ENCODE assay signal across 20 cellular contexts in the genomic region with DNA sequence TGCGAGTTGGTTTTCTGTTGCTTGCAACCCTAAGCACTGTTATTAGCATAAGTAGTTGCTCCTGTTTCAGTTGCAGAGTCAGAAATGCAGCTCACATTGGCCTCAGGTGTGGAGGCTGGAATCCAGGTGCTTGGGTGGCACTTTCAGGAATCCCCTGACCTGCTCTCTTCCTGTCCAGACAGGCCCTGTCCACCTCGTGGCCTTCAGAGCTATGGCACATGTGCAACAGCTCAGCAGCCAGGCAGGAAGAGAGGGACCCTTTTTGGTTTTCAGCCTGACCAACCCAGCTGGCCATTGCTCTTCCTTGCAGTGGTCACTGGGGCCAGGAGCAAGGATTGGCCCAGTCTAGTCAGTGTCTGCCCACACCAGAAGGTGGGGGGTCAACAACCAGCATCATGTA. TPM values are rescaled to one million over a fixed set of nuclear protein-coding genes. Genes with fewer than 3 reads are reported as not detected.
DNase-seq lines count a peak whose midpoint lies in the region; ATAC-seq, FAIRE-seq and TF ChIP-seq lines count a peak whose summit lies in the region.
"Had no signal": no experiment of that assay in that cellular context is flagged by ENCODE, and none has a peak within 500 bp of the region (broad histone marks: within the 10 kb centered on the region; RNA-seq: fewer than 3 reads in every experiment).

No MANE protein-coding gene starts in this region.

- DNase-seq in MM.1S (peak; percentile 44), bronchial epithelial cell (ENCODE audit: low read depth) (peak; percentile 17), omental fat pad (ENCODE audit: low spot score) (no peak), HK-2 (ENCODE audit: unreplicated experiment) (no peak)
- DNase-seq: ACHN; BE2C; C1 segment of cervical spinal cord; CD4-positive, CD25-positive, alpha-beta regulatory T cell; CD8-positive, alpha-beta memory T cell; COR-L47; DMS 273 treated with DMSO at 0.1 percent for 48 hours; GDM1; KG1 had no signal

- no peaks in the 10 kb centered on the region for H3K9me2 ChIP-seq in MM.1S (replicated peaks; ENCODE audit: insufficient read depth, low read length)

- H3K36me3 ChIP-seq in KMS-11 (ENCODE audit: insufficient read depth) (no peaks in the 10 kb centered on the region), MM.1S (replicated peaks; ENCODE audit: insufficient read depth, low read length) (no peaks in the 10 kb centered on the region), bronchial epithelial cell (ENCODE audit: control insufficient read depth, insufficient read depth, low read length) (no peaks in the 10 kb centered on the region)
- H3K36me3 ChIP-seq: BE2C, HAP-1 had no signal

- no peaks in the 10 kb centered on the region for H3K9me3 ChIP-seq in MM.1S (replicated peaks; ENCODE audit: insufficient read depth, low read length)
- H3K9me3 ChIP-seq: BE2C, HAP-1 had no signal

- H3K27me3 ChIP-seq in KMS-11 (ENCODE audit: insufficient read depth, low read depth), result no peaks in the 10 kb centered on the region
- H3K27me3 ChIP-seq in MM.1S (replicated peaks; ENCODE audit: insufficient read depth, low read length), result no peaks in the 10 kb centered on the region
- no peaks in the 10 kb centered on the region for H3K27me3 ChIP-seq in bronchial epithelial cell (ENCODE audit: control insufficient read depth, insufficient read depth, low read length)

- H2AFZ ChIP-seq in KMS-11 (ENCODE audit: low read depth), result no peak overlapping the region
- no peak overlapping the region for H2AFZ ChIP-seq in MM.1S (ENCODE audit: low read length)

- H3K9ac ChIP-seq in KMS-11, result peak overlapping the region; percentile 18; the same call in 1 of the 2 replicates
- no peak overlapping the region for H3K9ac ChIP-seq in MM.1S (ENCODE audit: low read length)

- H3K27ac ChIP-seq in KMS-11 (peak overlapping the region; percentile 94), MM.1S (ENCODE audit: low read length) (peak overlapping the region; percentile 99)

- no peak overlapping the region for H3K4me3 ChIP-seq in KMS-11 (IDR thresholded peaks at IDR 0.05; ENCODE audit: insufficient read depth, low read depth, low read length)
- no peak overlapping the region for H3K4me3 ChIP-seq in MM.1S (ENCODE audit: low read length)
- no peak overlapping the region for H3K4me3 ChIP-seq in bronchial epithelial cell (ENCODE audit: low read depth, low read length)
- H3K4me3 ChIP-seq: HAP-1 had no signal

- H3K4me1 ChIP-seq in KMS-11 (ENCODE audit: low read depth, poor library complexity, severe bottlenecking), result peaks cover 96% of the 10 kb centered on the region
- peaks cover 66% of the 10 kb centered on the region for H3K4me1 ChIP-seq in MM.1S (ENCODE audit: low read length)
- H3K4me1 ChIP-seq: BE2C, HAP-1 had no signal

- H4K20me1 ChIP-seq in KMS-11 (ENCODE audit: insufficient read depth), result no peaks in the 10 kb centered on the region
- H4K20me1 ChIP-seq in MM.1S (ENCODE audit: insufficient read depth, low read length), result no peaks in the 10 kb centered on the region

- H3K79me2 ChIP-seq in KMS-11 (ENCODE audit: insufficient read depth, low read depth), result peaks cover 82% of the 10 kb centered on the region
- peaks cover 74% of the 10 kb centered on the region for H3K79me2 ChIP-seq in MM.1S (ENCODE audit: low read length)

- no peak for FAIRE-seq in bronchial epithelial cell (lab: Jason Lieb, UNC)
- FAIRE-seq: A204.1, HTR-8/SVneo had no signal

- H3K4me2 ChIP-seq in KMS-11 (peak overlapping the region; percentile 55; the same call in 1 of the 2 replicates), MM.1S (ENCODE audit: low read depth, low read length) (0 out of 2 replicates have a peak overlapping the region, but pooled peaks have one; percentile 6)

- no peak for ATAC-seq in omental fat pad (ENCODE audit: low FRiP score)
- no peak for ATAC-seq in GM19467 (IDR thresholded peaks at IDR 0.05; ENCODE audit: unreplicated experiment)

- peaks cover 40% of the 10 kb centered on the region for H3F3A ChIP-seq in MM.1S (ENCODE audit: insufficient read depth, low read length)

- TF ChIP-seq CTCF in KMS-11 (conservative IDR thresholded peaks at IDR 0.05; ENCODE audit: low read depth, low read length), result no peak
- TF ChIP-seq CTCF in MM.1S (IDR thresholded peaks at IDR 0.05; ENCODE audit: low read length), result no peak
- TF ChIP-seq CTCF in bronchial epithelial cell (IDR thresholded peaks at IDR 0.05; ENCODE audit: insufficient read depth, low read length, severe bottlenecking), result no peak
- TF ChIP-seq CTCF in omental fat pad (IDR thresholded peaks at IDR 0.05), result no peak

RNA-seq across cellular contexts. Expression of gene ACOXL, which starts 12.7 kb away (rescaled TPM):
- total RNA-seq in bronchial epithelial cell (not detected in 2 replicates), omental fat pad (under 1 TPM in 2 of 4 donors, not detected in 2; 0.12 to 0.84 TPM)
- total RNA-seq: CD4-positive, CD25-positive, alpha-beta regulatory T cell; Daoy; H4 had no signal

Comparison
In these comparisons a context has a peak if more than half of its experiments do, and no peak if none do; other contexts are left out.
1. DNase-seq: peak in MM.1S (single experiment) and bronchial epithelial cell (single experiment); none in omental fat pad (single experiment) and HK-2 (single experiment).